ENCODE assay signal across 1 cellular context in the genomic region with DNA sequence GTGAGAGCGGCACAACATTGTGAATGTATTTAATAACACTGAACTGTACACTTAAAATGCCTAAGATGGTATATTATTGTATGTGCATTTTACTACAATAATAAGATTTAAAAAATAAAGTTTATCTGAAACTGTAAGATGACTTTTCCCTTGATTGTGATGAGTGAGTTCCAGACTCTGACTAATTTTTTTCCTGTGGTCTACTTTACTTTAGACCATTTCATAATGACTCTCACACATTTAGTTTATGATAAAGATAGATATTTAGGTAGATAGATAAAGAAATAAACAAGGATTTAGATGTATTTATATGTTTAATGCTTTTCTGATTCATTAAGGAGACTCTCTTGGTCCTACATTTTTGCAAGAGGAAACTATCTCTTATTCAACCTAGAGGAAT.
TF ChIP-seq lines count a peak whose summit lies in the region.

No MANE protein-coding gene starts in this region.

TF ChIP-seq in GM12878, 131 proteins besides CTCF, POLR2A, EP300 and RAD21 (continued from another document):
- TF ChIP-seq, protein P1, sequence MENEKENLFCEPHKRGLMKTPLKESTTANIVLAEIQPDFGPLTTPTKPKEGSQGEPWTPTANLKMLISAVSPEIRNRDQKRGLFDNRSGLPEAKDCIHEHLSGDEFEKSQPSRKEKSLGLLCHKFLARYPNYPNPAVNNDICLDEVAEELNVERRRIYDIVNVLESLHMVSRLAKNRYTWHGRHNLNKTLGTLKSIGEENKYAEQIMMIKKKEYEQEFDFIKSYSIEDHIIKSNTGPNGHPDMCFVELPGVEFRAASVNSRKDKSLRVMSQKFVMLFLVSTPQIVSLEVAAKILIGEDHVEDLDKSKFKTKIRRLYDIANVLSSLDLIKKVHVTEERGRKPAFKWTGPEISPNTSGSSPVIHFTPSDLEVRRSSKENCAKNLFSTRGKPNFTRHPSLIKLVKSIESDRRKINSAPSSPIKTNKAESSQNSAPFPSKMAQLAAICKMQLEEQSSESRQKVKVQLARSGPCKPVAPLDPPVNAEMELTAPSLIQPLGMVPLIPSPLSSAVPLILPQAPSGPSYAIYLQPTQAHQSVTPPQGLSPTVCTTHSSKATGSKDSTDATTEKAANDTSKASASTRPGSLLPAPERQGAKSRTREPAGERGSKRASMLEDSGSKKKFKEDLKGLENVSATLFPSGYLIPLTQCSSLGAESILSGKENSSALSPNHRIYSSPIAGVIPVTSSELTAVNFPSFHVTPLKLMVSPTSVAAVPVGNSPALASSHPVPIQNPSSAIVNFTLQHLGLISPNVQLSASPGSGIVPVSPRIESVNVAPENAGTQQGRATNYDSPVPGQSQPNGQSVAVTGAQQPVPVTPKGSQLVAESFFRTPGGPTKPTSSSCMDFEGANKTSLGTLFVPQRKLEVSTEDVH (IDR thresholded peaks at IDR 0.05; ENCODE audit: low read depth, partially characterized antibody), result no peak
- TF ChIP-seq RUNX3 (IDR thresholded peaks at IDR 0.05; ENCODE audit: low read length) (peak; percentile 71), SMAD1 (IDR thresholded peaks at IDR 0.05; ENCODE audit: low read depth, partially characterized antibody) (no peak), JUNB (IDR thresholded peaks at IDR 0.05) (peak; percentile 83), ESRRA (IDR thresholded peaks at IDR 0.05; ENCODE audit: low read length) (no peak), EGR1 (IDR thresholded peaks at IDR 0.05; ENCODE audit: borderline replicate concordance in 1 of 2, low read depth in 2 of 2, low read length in 2 of 2) (no peak), CHD4 (IDR thresholded peaks at IDR 0.05) (no peak), ZSCAN29 (IDR thresholded peaks at IDR 0.05) (no peak), CBX5 (IDR thresholded peaks at IDR 0.05; ENCODE audit: low read depth) (no peak)
- TF ChIP-seq, protein P2, sequence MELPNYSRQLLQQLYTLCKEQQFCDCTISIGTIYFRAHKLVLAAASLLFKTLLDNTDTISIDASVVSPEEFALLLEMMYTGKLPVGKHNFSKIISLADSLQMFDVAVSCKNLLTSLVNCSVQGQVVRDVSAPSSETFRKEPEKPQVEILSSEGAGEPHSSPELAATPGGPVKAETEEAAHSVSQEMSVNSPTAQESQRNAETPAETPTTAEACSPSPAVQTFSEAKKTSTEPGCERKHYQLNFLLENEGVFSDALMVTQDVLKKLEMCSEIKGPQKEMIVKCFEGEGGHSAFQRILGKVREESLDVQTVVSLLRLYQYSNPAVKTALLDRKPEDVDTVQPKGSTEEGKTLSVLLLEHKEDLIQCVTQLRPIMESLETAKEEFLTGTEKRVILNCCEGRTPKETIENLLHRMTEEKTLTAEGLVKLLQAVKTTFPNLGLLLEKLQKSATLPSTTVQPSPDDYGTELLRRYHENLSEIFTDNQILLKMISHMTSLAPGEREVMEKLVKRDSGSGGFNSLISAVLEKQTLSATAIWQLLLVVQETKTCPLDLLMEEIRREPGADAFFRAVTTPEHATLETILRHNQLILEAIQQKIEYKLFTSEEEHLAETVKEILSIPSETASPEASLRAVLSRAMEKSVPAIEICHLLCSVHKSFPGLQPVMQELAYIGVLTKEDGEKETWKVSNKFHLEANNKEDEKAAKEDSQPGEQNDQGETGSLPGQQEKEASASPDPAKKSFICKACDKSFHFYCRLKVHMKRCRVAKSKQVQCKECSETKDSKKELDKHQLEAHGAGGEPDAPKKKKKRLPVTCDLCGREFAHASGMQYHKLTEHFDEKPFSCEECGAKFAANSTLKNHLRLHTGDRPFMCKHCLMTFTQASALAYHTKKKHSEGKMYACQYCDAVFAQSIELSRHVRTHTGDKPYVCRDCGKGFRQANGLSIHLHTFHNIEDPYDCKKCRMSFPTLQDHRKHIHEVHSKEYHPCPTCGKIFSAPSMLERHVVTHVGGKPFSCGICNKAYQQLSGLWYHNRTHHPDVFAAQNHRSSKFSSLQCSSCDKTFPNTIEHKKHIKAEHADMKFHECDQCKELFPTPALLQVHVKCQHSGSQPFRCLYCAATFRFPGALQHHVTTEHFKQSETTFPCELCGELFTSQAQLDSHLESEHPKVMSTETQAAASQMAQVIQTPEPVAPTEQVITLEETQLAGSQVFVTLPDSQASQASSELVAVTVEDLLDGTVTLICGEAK (IDR thresholded peaks at IDR 0.05; ENCODE audit: borderline replicate concordance), result no peak
- TF ChIP-seq, protein P3, sequence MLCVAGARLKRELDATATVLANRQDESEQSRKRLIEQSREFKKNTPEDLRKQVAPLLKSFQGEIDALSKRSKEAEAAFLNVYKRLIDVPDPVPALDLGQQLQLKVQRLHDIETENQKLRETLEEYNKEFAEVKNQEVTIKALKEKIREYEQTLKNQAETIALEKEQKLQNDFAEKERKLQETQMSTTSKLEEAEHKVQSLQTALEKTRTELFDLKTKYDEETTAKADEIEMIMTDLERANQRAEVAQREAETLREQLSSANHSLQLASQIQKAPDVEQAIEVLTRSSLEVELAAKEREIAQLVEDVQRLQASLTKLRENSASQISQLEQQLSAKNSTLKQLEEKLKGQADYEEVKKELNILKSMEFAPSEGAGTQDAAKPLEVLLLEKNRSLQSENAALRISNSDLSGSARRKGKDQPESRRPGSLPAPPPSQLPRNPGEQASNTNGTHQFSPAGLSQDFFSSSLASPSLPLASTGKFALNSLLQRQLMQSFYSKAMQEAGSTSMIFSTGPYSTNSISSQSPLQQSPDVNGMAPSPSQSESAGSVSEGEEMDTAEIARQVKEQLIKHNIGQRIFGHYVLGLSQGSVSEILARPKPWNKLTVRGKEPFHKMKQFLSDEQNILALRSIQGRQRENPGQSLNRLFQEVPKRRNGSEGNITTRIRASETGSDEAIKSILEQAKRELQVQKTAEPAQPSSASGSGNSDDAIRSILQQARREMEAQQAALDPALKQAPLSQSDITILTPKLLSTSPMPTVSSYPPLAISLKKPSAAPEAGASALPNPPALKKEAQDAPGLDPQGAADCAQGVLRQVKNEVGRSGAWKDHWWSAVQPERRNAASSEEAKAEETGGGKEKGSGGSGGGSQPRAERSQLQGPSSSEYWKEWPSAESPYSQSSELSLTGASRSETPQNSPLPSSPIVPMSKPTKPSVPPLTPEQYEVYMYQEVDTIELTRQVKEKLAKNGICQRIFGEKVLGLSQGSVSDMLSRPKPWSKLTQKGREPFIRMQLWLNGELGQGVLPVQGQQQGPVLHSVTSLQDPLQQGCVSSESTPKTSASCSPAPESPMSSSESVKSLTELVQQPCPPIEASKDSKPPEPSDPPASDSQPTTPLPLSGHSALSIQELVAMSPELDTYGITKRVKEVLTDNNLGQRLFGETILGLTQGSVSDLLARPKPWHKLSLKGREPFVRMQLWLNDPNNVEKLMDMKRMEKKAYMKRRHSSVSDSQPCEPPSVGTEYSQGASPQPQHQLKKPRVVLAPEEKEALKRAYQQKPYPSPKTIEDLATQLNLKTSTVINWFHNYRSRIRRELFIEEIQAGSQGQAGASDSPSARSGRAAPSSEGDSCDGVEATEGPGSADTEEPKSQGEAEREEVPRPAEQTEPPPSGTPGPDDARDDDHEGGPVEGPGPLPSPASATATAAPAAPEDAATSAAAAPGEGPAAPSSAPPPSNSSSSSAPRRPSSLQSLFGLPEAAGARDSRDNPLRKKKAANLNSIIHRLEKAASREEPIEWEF (IDR thresholded peaks at IDR 0.05; ENCODE audit: insufficient replicate concordance, low read depth, low read length), result no peak
